In genomic region chr20:33095902-33096584, GRCh38 we compare ENCODE assay signal across 8 cellular contexts. TPM values are rescaled to one million over a fixed set of nuclear protein-coding genes. Genes with fewer than 3 reads are reported as not detected.
A peak's percentile ranks its signal among the peaks of the same experiment; 100 is the strongest.
DNase-seq lines count a peak whose midpoint lies in the region; ATAC-seq, FAIRE-seq and TF ChIP-seq lines count a peak whose summit lies in the region.
"Not testable (repeated sequence)": the region's sequence is repeated elsewhere in the genome, so short reads cannot be mapped to it uniquely, and the experiment has no call there.

No MANE protein-coding gene starts in this region.

- not testable (repeated sequence) for TF ChIP-seq POLR2A in breast epithelium (IDR thresholded peaks at IDR 0.05); upper lobe of left lung (IDR thresholded peaks at IDR 0.05)

- not testable (repeated sequence) for H3K9me3 ChIP-seq in Karpas-422 (ENCODE audit: low read length); breast epithelium; right atrium auricular region; pancreas; upper lobe of left lung

- ATAC-seq in pancreas (peak; percentile 67 to 99 (median 94)), upper lobe of left lung (ENCODE audit: low FRiP score in 2 of 2) (peak; percentile 21 to 62)

- not testable (repeated sequence) for H4K20me1 ChIP-seq in Karpas-422 (ENCODE audit: insufficient read depth, low read depth, low read length)

- H2AFZ ChIP-seq in Karpas-422 (ENCODE audit: low read length), result not testable (repeated sequence)

- H3K4me1 ChIP-seq in Karpas-422 (ENCODE audit: low read length); breast epithelium; right atrium auricular region; pancreas; upper lobe of left lung: not testable (repeated sequence)

- H3K79me2 ChIP-seq in Karpas-422 (ENCODE audit: low read length), result not testable (repeated sequence)

- WGBS in pancreas, 2 donors, result 42 to 56% methylated on average over 6 of the region's 6 CpGs
- WGBS in upper lobe of left lung, 2 donors, result 32 to 47% methylated on average over 5 to 6 of the region's 6 CpGs

- not testable (repeated sequence) for H3K4me3 ChIP-seq in Karpas-422 (ENCODE audit: low read length); breast epithelium; right atrium auricular region; pancreas; upper lobe of left lung

- FAIRE-seq in pancreas (lab: Jason Lieb, UNC), result not testable (repeated sequence)

- TF ChIP-seq EP300 in upper lobe of left lung (IDR thresholded peaks at IDR 0.05), result not testable (repeated sequence)

- peak; percentile 59 for DNase-seq in EL
- peak; percentile 82 for DNase-seq in Karpas-422
- peak; percentile 76 for DNase-seq in NCI-H82 treated with DMSO at 0.1 percent for 48 hours (lab: John Stamatoyannopoulos, UW; ENCODE audit: unreplicated experiment)
- peak; percentile 3 to 19 for DNase-seq in activated CD4-positive, alpha-beta T cell treated with anti-CD3 and anti-CD28 coated beads for 24 hours (ENCODE audit: low read depth in 2 of 2)
- DNase-seq in breast epithelium (ENCODE audit: low spot score in 2 of 2); right atrium auricular region (ENCODE audit: low spot score): not testable (repeated sequence)
- peak in 3 of 6 donors; percentile 38 to 65 (median 58) for DNase-seq in pancreas
- peak in 1 of 2 donors; percentile 62 for DNase-seq in upper lobe of left lung

- H3K27ac ChIP-seq in Karpas-422 (ENCODE audit: low read length); breast epithelium; right atrium auricular region; pancreas; upper lobe of left lung: not testable (repeated sequence)

- not testable (repeated sequence) for H3K27me3 ChIP-seq in Karpas-422 (ENCODE audit: low read length); breast epithelium; right atrium auricular region; pancreas; upper lobe of left lung

- H3K9ac ChIP-seq in Karpas-422 (ENCODE audit: low read length), result not testable (repeated sequence)

- not testable (repeated sequence) for H3K36me3 ChIP-seq in Karpas-422 (ENCODE audit: insufficient read depth, low read length); breast epithelium; right atrium auricular region; pancreas; upper lobe of left lung

- H3K9me2 ChIP-seq in Karpas-422 (replicated peaks; ENCODE audit: insufficient read depth, low read length), result not testable (repeated sequence)

- intact Hi-C loops in breast epithelium (cut with DNase I; ENCODE audit: low total_unique reads), result not testable (repeated sequence)
- intact Hi-C loops in pancreas (cut with DNase I), result loop anchor here in 2 of 3 donors (10.0 kb wide), 4 partner anchors 109 to 311 kb away; no protein-coding TSS in a partner anchor

- H3K4me2 ChIP-seq in Karpas-422 (ENCODE audit: low read depth, low read length, poor library complexity, severe bottlenecking), result not testable (repeated sequence)

- peak in 2 of 3 donors; percentile 56 to 64 for TF ChIP-seq CTCF in breast epithelium (IDR thresholded peaks at IDR 0.05)
- peak; percentile 33 to 72 for TF ChIP-seq CTCF in right atrium auricular region (IDR thresholded peaks at IDR 0.05)
- peak; percentile 20 to 77 (median 65) for TF ChIP-seq CTCF in pancreas (IDR thresholded peaks at IDR 0.05)
- TF ChIP-seq CTCF in upper lobe of left lung (IDR thresholded peaks at IDR 0.05), result peak; percentile 35 to 90 (median 68)

RNA-seq across cellular contexts. Expression of gene BPIFB4, which starts 16.6 kb away (rescaled TPM):
- not detected in 2 replicates for total RNA-seq in Karpas-422 (2014; rRNA removed; shearing (Covaris generic); ENCODE audit: low replicate concordance)
- not detected for total RNA-seq in breast epithelium
- not detected for total RNA-seq in right atrium auricular region
- total RNA-seq in pancreas, result not detected
- not detected for polyA plus RNA-seq in pancreas
- total RNA-seq in upper lobe of left lung, result not detected

RNA-seq across cellular contexts. Expression of gene BPIFB3, which starts 42.3 kb away (rescaled TPM):
- total RNA-seq in Karpas-422 (2014; rRNA removed; shearing (Covaris generic); ENCODE audit: low replicate concordance), result not detected in 2 replicates
- total RNA-seq in breast epithelium, result not detected
- not detected for total RNA-seq in right atrium auricular region
- total RNA-seq in pancreas, result not detected
- not detected for polyA plus RNA-seq in pancreas
- total RNA-seq in upper lobe of left lung, result not detected
